In genomic region chr7:16266877-16267276, GRCh38 we compare ENCODE assay signal across 36 cellular contexts.
"Had no signal": no experiment of that assay in that cellular context is flagged by ENCODE, and none has a peak within 500 bp of the region (broad histone marks: within the 10 kb centered on the region; RNA-seq: fewer than 3 reads in every experiment).

No MANE protein-coding gene starts in this region.

- H3K27ac Mint-ChIP-seq: activated B cell treated with CpG ODN at 0.5 μM for 24 hours; activated CD4-positive, alpha-beta memory T cell treated with anti-CD3 and anti-CD28 coated beads, Interleukin-2, amount 10 ng/mL, durations not matched to agents 7 days and 5 days; activated CD4-positive, alpha-beta T cell treated with anti-CD3 and anti-CD28 coated beads, Interleukin-2, amount 10 ng/mL, durations not matched to agents 24 days and 14 days; activated CD8-positive, alpha-beta memory T cell treated with anti-CD3 and anti-CD28 coated beads, Interleukin-2, amount 10 ng/mL, durations not matched to agents 7 days and 5 days; activated CD8-positive, alpha-beta T cell treated with anti-CD3 and anti-CD28 coated beads, Interleukin-2, amount 10 ng/mL, durations not matched to agents 7 days and 5 days; activated naive CD4-positive, alpha-beta T cell treated with anti-CD3 and anti-CD28 coated beads for 36 hours; activated naive CD4-positive, alpha-beta T cell treated with anti-CD3 and anti-CD28 coated beads, Interleukin-2, amount 50 U/mL, for 72 hours; activated naive CD8-positive, alpha-beta T cell treated with anti-CD3 and anti-CD28 coated beads for 36 hours; activated T-cell treated with anti-CD3 and anti-CD28 coated beads, Interleukin-2, amount 50 U/mL, for 72 hours; activated T-helper 1 cell treated with anti-CD3 and anti-CD28 coated beads, Interleukin-12 subunit alpha, Interleukin-12 subunit beta, Interleukin-2, Interleukin-4 antibody, amounts not matched to agents 30 ng/mL and 10 ng/mL and 1 ng/mL, durations not matched to agents 14 hours and 24 hours and 36 hours; activated T-helper 17 cell treated with anti-CD3 and anti-CD28 coated beads, Interleukin-2, amount 50 U/mL, for 72 hours; T-helper 1 cell treated with Interleukin-12 subunit alpha and Interleukin-12 subunit beta and Interleukin-4 antibody, amounts not matched to agents 30 μg/mL and 1 μg/mL, for 36 hours; T-helper 2 cell treated with Interferon-gamma antibody and Interleukin-4, amounts not matched to agents 5 μg/mL and 100 μg/mL, for 36 hours had no signal

- H3K4me3 ChIP-seq: adrenal gland, body of pancreas, breast epithelium had no signal

- H3K4me1 Mint-ChIP-seq: activated B cell treated with CpG ODN at 0.5 μM for 24 hours; activated CD4-positive, alpha-beta T cell treated with anti-CD3 and anti-CD28 coated beads, Interleukin-2, amount 10 ng/mL, durations not matched to agents 24 days and 14 days; activated naive CD8-positive, alpha-beta T cell treated with anti-CD3 and anti-CD28 coated beads for 36 hours had no signal

- DNase-seq: activated B cell treated with CpG ODN at 0.5 μM for 24 hours; activated CD4-positive, alpha-beta memory T cell treated with anti-CD3 and anti-CD28 coated beads, Interleukin-2, amount 10 ng/mL, durations not matched to agents 7 days and 5 days; activated CD4-positive, alpha-beta T cell treated with anti-CD3 and anti-CD28 coated beads for 4 hours; activated CD4-positive, alpha-beta T cell treated with anti-CD3 and anti-CD28 coated beads, Interleukin-2, amount 10 ng/mL, durations not matched to agents 24 days and 14 days; activated CD4-positive, alpha-beta T cell treated with anti-CD3 and anti-CD28 coated beads, Interleukin-2, amount 50 U/mL, for 48 hours; activated CD4-positive, CD25-positive, alpha-beta regulatory T cell treated with anti-CD3 and anti-CD28 coated beads, Interleukin-2, amount 50 U/mL, for 72 hours; activated CD8-positive, alpha-beta memory T cell treated with anti-CD3 and anti-CD28 coated beads for 24 hours; activated CD8-positive, alpha-beta memory T cell treated with anti-CD3 and anti-CD28 coated beads, Interleukin-2, amount 10 ng/mL, durations not matched to agents 7 days and 5 days; activated CD8-positive, alpha-beta memory T cell treated with anti-CD3 and anti-CD28 coated beads, Interleukin-2, amount 50 U/mL, for 48 hours; activated CD8-positive, alpha-beta T cell treated with anti-CD3 and anti-CD28 coated beads, Interleukin-2, amount 10 ng/mL, durations not matched to agents 7 days and 5 days; activated effector memory CD4-positive, alpha-beta T cell treated with anti-CD3 and anti-CD28 coated beads, Interleukin-2, amount 50 U/mL, for 16 hours; activated gamma-delta T cell treated with Interleukin-2 at 50 U/mL for 16 hours; activated naive CD4-positive, alpha-beta T cell; activated naive CD4-positive, alpha-beta T cell treated with anti-CD3 and anti-CD28 coated beads for 36 hours; activated naive CD4-positive, alpha-beta T cell treated with anti-CD3 and anti-CD28 coated beads, Interleukin-2, amount 50 U/mL, for 16 hours; activated naive CD8-positive, alpha-beta T cell treated with anti-CD3 and anti-CD28 coated beads for 36 hours; activated T-cell treated with anti-CD3 and anti-CD28 coated beads, Interleukin-2, amount 50 U/mL, for 4 hours; activated T-cell treated with anti-CD3 and anti-CD28 coated beads, Interleukin-2, amount 50 U/mL, for 72 hours; adrenal gland; amniotic stem cell; aorta; body of pancreas; brain microvascular endothelial cell; central memory CD4-positive, alpha-beta T cell; T-helper 2 cell; T-helper 9 cell had no signal

- H3K27me3 Mint-ChIP-seq: activated B cell treated with CpG ODN at 0.5 μM for 24 hours; activated CD4-positive, alpha-beta memory T cell treated with anti-CD3 and anti-CD28 coated beads, Interleukin-2, amount 10 ng/mL, durations not matched to agents 7 days and 5 days; activated CD8-positive, alpha-beta memory T cell treated with anti-CD3 and anti-CD28 coated beads, Interleukin-2, amount 10 ng/mL, durations not matched to agents 7 days and 5 days; activated naive CD8-positive, alpha-beta T cell treated with anti-CD3 and anti-CD28 coated beads for 36 hours; activated T-helper 17 cell treated with anti-CD3 and anti-CD28 coated beads, Interleukin-2, amount 50 U/mL, for 72 hours had no signal

- H3K9me3 ChIP-seq: adrenal gland, body of pancreas, breast epithelium had no signal

- H3K36me3 ChIP-seq: adrenal gland, brain microvascular endothelial cell, breast epithelium had no signal

- H3K27ac ChIP-seq: adrenal gland, body of pancreas, brain microvascular endothelial cell, breast epithelium, VCaP had no signal

- FAIRE-seq: astrocyte, colon, TTC549 had no signal

- H3K4me3 Mint-ChIP-seq: activated B cell treated with CpG ODN at 0.5 μM for 24 hours; activated CD4-positive, alpha-beta memory T cell treated with anti-CD3 and anti-CD28 coated beads, Interleukin-2, amount 10 ng/mL, durations not matched to agents 7 days and 5 days; activated CD4-positive, alpha-beta T cell treated with anti-CD3 and anti-CD28 coated beads, Interleukin-2, amount 10 ng/mL, durations not matched to agents 24 days and 14 days; activated CD8-positive, alpha-beta memory T cell treated with anti-CD3 and anti-CD28 coated beads, Interleukin-2, amount 10 ng/mL, durations not matched to agents 7 days and 5 days; activated CD8-positive, alpha-beta T cell treated with anti-CD3 and anti-CD28 coated beads, Interleukin-2, amount 10 ng/mL, durations not matched to agents 7 days and 5 days; activated naive CD4-positive, alpha-beta T cell treated with anti-CD3 and anti-CD28 coated beads for 36 hours; activated naive CD8-positive, alpha-beta T cell treated with anti-CD3 and anti-CD28 coated beads for 36 hours; activated T-cell treated with anti-CD3 and anti-CD28 coated beads, Interleukin-2, amount 50 U/mL, for 4 hours; activated T-cell treated with anti-CD3 and anti-CD28 coated beads, Interleukin-2, amount 50 U/mL, for 72 hours; activated T-helper 1 cell treated with anti-CD3 and anti-CD28 coated beads, Interleukin-12 subunit alpha, Interleukin-12 subunit beta, Interleukin-2, Interleukin-4 antibody, amounts not matched to agents 30 ng/mL and 10 ng/mL and 1 ng/mL, durations not matched to agents 14 hours and 24 hours and 36 hours; activated T-helper 17 cell treated with anti-CD3 and anti-CD28 coated beads, Interleukin-2, amount 50 U/mL, for 72 hours; T-helper 1 cell treated with Interleukin-12 subunit alpha and Interleukin-12 subunit beta and Interleukin-4 antibody, amounts not matched to agents 30 μg/mL and 1 μg/mL, for 36 hours; T-helper 2 cell treated with Interferon-gamma antibody and Interleukin-4, amounts not matched to agents 5 μg/mL and 100 μg/mL, for 36 hours had no signal

- ATAC-seq: activated CD8-positive, alpha-beta memory T cell treated with anti-CD3 and anti-CD28 coated beads, Interleukin-2, amount 10 ng/mL, durations not matched to agents 7 days and 5 days; activated CD8-positive, alpha-beta T cell treated with anti-CD3 and anti-CD28 coated beads, Interleukin-2, amount 10 ng/mL, durations not matched to agents 7 days and 5 days; activated naive CD4-positive, alpha-beta T cell treated with anti-CD3 and anti-CD28 coated beads, Interleukin-2, amount 50 U/mL, for 72 hours; activated T-cell treated with anti-CD3 and anti-CD28 coated beads, Interleukin-2, amount 50 U/mL, for 4 hours; activated T-cell treated with anti-CD3 and anti-CD28 coated beads, Interleukin-2, amount 50 U/mL, for 72 hours; activated T-helper 17 cell treated with anti-CD3 and anti-CD28 coated beads, Interleukin-2, amount 50 U/mL, for 72 hours; body of pancreas had no signal

- H3K9me3 Mint-ChIP-seq: activated B cell treated with CpG ODN at 0.5 μM for 24 hours; activated CD4-positive, alpha-beta memory T cell treated with anti-CD3 and anti-CD28 coated beads, Interleukin-2, amount 10 ng/mL, durations not matched to agents 7 days and 5 days; activated CD4-positive, alpha-beta T cell treated with anti-CD3 and anti-CD28 coated beads, Interleukin-2, amount 10 ng/mL, durations not matched to agents 24 days and 14 days; activated naive CD4-positive, alpha-beta T cell treated with anti-CD3 and anti-CD28 coated beads for 36 hours; activated naive CD4-positive, alpha-beta T cell treated with anti-CD3 and anti-CD28 coated beads, Interleukin-2, amount 50 U/mL, for 72 hours; activated naive CD8-positive, alpha-beta T cell treated with anti-CD3 and anti-CD28 coated beads for 36 hours; activated T-cell treated with anti-CD3 and anti-CD28 coated beads, Interleukin-2, amount 50 U/mL, for 4 hours; activated T-helper 1 cell treated with anti-CD3 and anti-CD28 coated beads, Interleukin-12 subunit alpha, Interleukin-12 subunit beta, Interleukin-2, Interleukin-4 antibody, amounts not matched to agents 30 ng/mL and 10 ng/mL and 1 ng/mL, durations not matched to agents 14 hours and 24 hours and 36 hours; T-helper 1 cell treated with Interleukin-12 subunit alpha and Interleukin-12 subunit beta and Interleukin-4 antibody, amounts not matched to agents 30 μg/mL and 1 μg/mL, for 36 hours; T-helper 2 cell treated with Interferon-gamma antibody and Interleukin-4, amounts not matched to agents 5 μg/mL and 100 μg/mL, for 36 hours had no signal

- H3K4me1 ChIP-seq: adrenal gland, body of pancreas, breast epithelium had no signal

- H3K36me3 Mint-ChIP-seq: activated CD8-positive, alpha-beta memory T cell treated with anti-CD3 and anti-CD28 coated beads, Interleukin-2, amount 10 ng/mL, durations not matched to agents 7 days and 5 days; activated naive CD4-positive, alpha-beta T cell treated with anti-CD3 and anti-CD28 coated beads, Interleukin-2, amount 50 U/mL, for 72 hours; activated naive CD8-positive, alpha-beta T cell treated with anti-CD3 and anti-CD28 coated beads for 36 hours had no signal

- H3K27me3 ChIP-seq: adrenal gland, body of pancreas, brain microvascular endothelial cell, breast epithelium had no signal
